16 cellular contexts compared by ENCODE assay signal in genomic region chr4:62482355-62482754, GRCh38.
DNase-seq lines count a peak whose midpoint lies in the region; ATAC-seq, FAIRE-seq and TF ChIP-seq lines count a peak whose summit lies in the region.
"Had no signal": no experiment of that assay in that cellular context is flagged by ENCODE, and none has a peak within 500 bp of the region (broad histone marks: within the 10 kb centered on the region; RNA-seq: fewer than 3 reads in every experiment).

No MANE protein-coding gene starts in this region.

- TF ChIP-seq EP300 in H1 (IDR thresholded peaks at IDR 0.05; ENCODE audit: borderline replicate concordance in 1 of 2, low read depth in 2 of 2, low read length in 2 of 2): no peak

- H2BK12ac ChIP-seq in H1 (ENCODE audit: low read depth, low read length): no peak overlapping the region
- H2BK12ac ChIP-seq in trophoblast cell (ENCODE audit: low read length): no peak overlapping the region

- H3K4me1 ChIP-seq in H1 (replicated peaks in 1 of 4; ENCODE audit: control insufficient read depth in 3 of 4, insufficient read depth in 4 of 4, low read length in 3 of 4): no peaks in the 10 kb centered on the region
- peaks cover 3 to 4% of the 10 kb centered on the region in 2 experiments for H3K4me1 ChIP-seq in trophoblast cell (ENCODE audit: control insufficient read depth in 1 of 2, insufficient read depth in 2 of 2, low read length in 2 of 2)
- H3K4me1 ChIP-seq: HAP-1 had no signal

- intact Hi-C loops in sciatic nerve (cut with DNase I): no loop called here

- H3K27me3 ChIP-seq in H1 (replicated peaks in 1 of 4; ENCODE audit: control insufficient read depth in 3 of 4, extremely low read depth in 1 of 4, insufficient read depth in 3 of 4, low read length in 3 of 4) (no peaks in the 10 kb centered on the region), trophoblast cell (ENCODE audit: insufficient read depth, low read length) (no peaks in the 10 kb centered on the region), WERI-Rb-1 (ENCODE audit: insufficient read depth, low read depth, severe bottlenecking) (no peaks in the 10 kb centered on the region)

- H3K9ac ChIP-seq in H1 (replicated peaks in 1 of 4; ENCODE audit: extremely low read depth in 1 of 4, low read depth in 3 of 4, low read length in 3 of 4) (peak overlapping the region in 1 of 4 experiments; percentile 34; a peak in 1 of 7 replicates), trophoblast cell (ENCODE audit: low read length) (no peak overlapping the region)

- H2BK5ac ChIP-seq in H1 (ENCODE audit: low read depth, low read length) (no peak overlapping the region), trophoblast cell (ENCODE audit: low read depth, low read length, poor library complexity) (no peak overlapping the region)

- no peak overlapping the region for H2BK120ac ChIP-seq in H1 (replicated peaks; ENCODE audit: low read depth, low read length)
- peak overlapping the region; percentile 11 for H2BK120ac ChIP-seq in trophoblast cell (ENCODE audit: insufficient read depth, low read length, poor library complexity)

- H3K79me2 ChIP-seq in H1 (ENCODE audit: control insufficient read depth in 1 of 2, insufficient read depth in 2 of 2, low read length in 2 of 2) (no peaks in the 10 kb centered on the region), trophoblast cell (ENCODE audit: control insufficient read depth, insufficient read depth, low read length, poor library complexity) (no peaks in the 10 kb centered on the region)

- H2AK5ac ChIP-seq in H1 (ENCODE audit: low read depth, low read length) (no peak overlapping the region), trophoblast cell (ENCODE audit: low read length) (no peak overlapping the region)

- no peak for TF ChIP-seq POLR2A in H1 (IDR thresholded peaks at IDR 0.05; ENCODE audit: control extremely low read depth in 1 of 2, low read depth in 2 of 2, low read length in 2 of 2)

- H2AFZ ChIP-seq in H1 (ENCODE audit: low read length) (0 out of 2 replicates have a peak overlapping the region, but pooled peaks have one; percentile 42), trophoblast cell (ENCODE audit: insufficient read depth, low read length, poor library complexity) (no peak overlapping the region)

- H3K14ac ChIP-seq in H1 (ENCODE audit: insufficient read length) (no peak overlapping the region), trophoblast cell (ENCODE audit: low read length) (no peak overlapping the region)

- no peak overlapping the region for H4K8ac ChIP-seq in H1 (ENCODE audit: extremely low read depth, insufficient read depth, low read length)
- no peak overlapping the region for H4K8ac ChIP-seq in trophoblast cell (ENCODE audit: low read depth, low read length)

- no peaks in the 10 kb centered on the region for H3K36me3 ChIP-seq in H1 (ENCODE audit: control insufficient read depth in 2 of 4, insufficient read depth in 4 of 4, low read length in 3 of 4)
- no peaks in the 10 kb centered on the region for H3K36me3 ChIP-seq in trophoblast cell (ENCODE audit: control insufficient read depth in 1 of 2, insufficient read depth in 2 of 2, low read length in 2 of 2)
- no peaks in the 10 kb centered on the region for H3K36me3 ChIP-seq in WERI-Rb-1
- H3K36me3 ChIP-seq: HAP-1 had no signal

- no peak overlapping the region for H2BK20ac ChIP-seq in H1 (ENCODE audit: low read length)

- no peak for TF ChIP-seq RAD21 in H1 (IDR thresholded peaks at IDR 0.05 in 1 of 2, conservative IDR thresholded peaks at IDR 0.05 in 1 of 2; ENCODE audit: low read depth in 2 of 2, low read length in 2 of 2)

- H3K4me2 ChIP-seq in H1 (ENCODE audit: insufficient read depth in 1 of 2, low read depth in 2 of 2, low read length in 2 of 2): no peak overlapping the region
- H3K4me2 ChIP-seq in trophoblast cell (ENCODE audit: low read length): no peak overlapping the region

- H4K91ac ChIP-seq in H1 (replicated peaks; ENCODE audit: insufficient read length, low read length) (no peak overlapping the region), trophoblast cell (ENCODE audit: low read depth, low read length) (no peak overlapping the region)

- H4K20me1 ChIP-seq in H1 (replicated peaks in 1 of 2; ENCODE audit: control insufficient read depth in 1 of 2, insufficient read depth in 2 of 2, low read length in 2 of 2): no peaks in the 10 kb centered on the region

- ATAC-seq in sciatic nerve: no peak
- ATAC-seq: GM12878 had no signal

- no peak overlapping the region for H3K18ac ChIP-seq in H1 (ENCODE audit: extremely low read depth, low read length)
- no peak overlapping the region for H3K18ac ChIP-seq in trophoblast cell (ENCODE audit: low read length)

- POLR2A ChIA-PET in H1 (lab: Charles Lee; ENCODE audit: partially characterized antibody): no interaction called here

- H2BK15ac ChIP-seq in H1 (ENCODE audit: low read length): no peak overlapping the region

- no peak overlapping the region for H4K5ac ChIP-seq in H1 (ENCODE audit: insufficient read length, low read depth, low read length)

- H3K4ac ChIP-seq in H1 (replicated peaks; ENCODE audit: insufficient read length, low read depth, low read length) (no peak overlapping the region), trophoblast cell (ENCODE audit: low read depth, low read length) (no peak overlapping the region)

- peak; percentile 3 for DNase-seq in HPDE6-E6E7 (ENCODE audit: extremely low spot score)
- DNase-seq in H1 (ENCODE audit: low read depth in 1 of 2, low spot score in 2 of 2): no peak
- peak; percentile 6 for DNase-seq in glomerular visceral epithelial cell (ENCODE audit: extremely low spot score)
- DNase-seq in trophoblast cell: no peak
- DNase-seq in sciatic nerve (ENCODE audit: low spot score): no peak
- no peak for DNase-seq in NCI-H1048 (lab: John Stamatoyannopoulos, UW)
- DNase-seq in WERI-Rb-1: no peak
- DNase-seq: C1 segment of cervical spinal cord; Calu3; CD4-positive, alpha-beta T cell; DMS 273 treated with DMSO at 0.1 percent for 48 hours; GOT3 had no signal

- no peak overlapping the region for H3K56ac ChIP-seq in H1 (replicated peaks; ENCODE audit: insufficient read length, low read depth, low read length)

- WGBS in H1 (ENCODE audit: extremely low coverage in 1 of 2, insufficient coverage in 1 of 2, insufficient read length in 1 of 2, insufficient replicate concordance in 2 of 2, low coverage in 1 of 2, low lambda C conversion rate in 2 of 2, missing lambda C conversion rate in 1 of 2), 2 experiments: 88% methylated on average over 3 of the region's 3 CpGs; no CpG with 5 or more reads in 1 of the 2 experiments
- WGBS in trophoblast cell (ENCODE audit: extremely low coverage, insufficient coverage, insufficient read length): no CpG with 5 or more reads among the region's 3 CpGs

- H3K9me3 ChIP-seq in H1 (ENCODE audit: insufficient read depth in 2 of 2, low read depth in 1 of 2, low read length in 1 of 2): no peaks in the 10 kb centered on the region
- no peaks in the 10 kb centered on the region for H3K9me3 ChIP-seq in trophoblast cell (ENCODE audit: insufficient read depth, low read depth, low read length)
- no peaks in the 10 kb centered on the region for H3K9me3 ChIP-seq in WERI-Rb-1 (ENCODE audit: severe bottlenecking)
- H3K9me3 ChIP-seq: HAP-1 had no signal

- H3K23me2 ChIP-seq in H1 (ENCODE audit: low read depth, low read length): no peaks in the 10 kb centered on the region

- CTCF ChIA-PET in H1 (lab: Charles Lee; ENCODE audit: partially characterized antibody): no interaction called here

- no peak for FAIRE-seq in H1 (lab: Jason Lieb, UNC)
- FAIRE-seq: A204.1, GM12878, GM18507 had no signal

- no peak overlapping the region for H3K23ac ChIP-seq in H1 (ENCODE audit: insufficient read length)
- H3K23ac ChIP-seq in trophoblast cell (ENCODE audit: low read length): no peak overlapping the region

- H3K27ac ChIP-seq in H1 (ENCODE audit: low read depth, low read length) (no peak overlapping the region), trophoblast cell (ENCODE audit: low read depth, low read length) (no peak overlapping the region), WERI-Rb-1 (no peak overlapping the region)

- no peak overlapping the region for H3K4me3 ChIP-seq in H1 (ENCODE audit: extremely low read depth in 1 of 4, insufficient read depth in 2 of 4, low read depth in 3 of 4, low read length in 4 of 4)
- no peak overlapping the region for H3K4me3 ChIP-seq in trophoblast cell (ENCODE audit: low read depth, low read length)
- no peak overlapping the region for H3K4me3 ChIP-seq in WERI-Rb-1 (ENCODE audit: low read depth, low read length)
- H3K4me3 ChIP-seq: GM12878, HAP-1 had no signal

- TF ChIP-seq CTCF in H1 (IDR thresholded peaks at IDR 0.05; ENCODE audit: control extremely low read depth in 1 of 3, insufficient read depth in 1 of 3, low read depth in 1 of 3, low read length in 3 of 3) (no peak), WERI-Rb-1 (IDR thresholded peaks at IDR 0.05; ENCODE audit: low read depth, low read length) (no peak)

- H3K79me1 ChIP-seq in H1 (ENCODE audit: low read depth, low read length): no peaks in the 10 kb centered on the region
- peaks cover 3% of the 10 kb centered on the region for H3K79me1 ChIP-seq in trophoblast cell (ENCODE audit: low read length)

- H4K12ac ChIP-seq in trophoblast cell (ENCODE audit: low read depth, low read length): no peak overlapping the region

TF ChIP-seq in H1, 55 proteins besides CTCF, POLR2A, EP300 and RAD21 (continues in another document):
- TF ChIP-seq TAF1 (IDR thresholded peaks at IDR 0.05; ENCODE audit: low read depth, low read length) (no peak), JUND (IDR thresholded peaks at IDR 0.05; ENCODE audit: low read length) (no peak), SIX5 (IDR thresholded peaks at IDR 0.05; ENCODE audit: low read depth, low read length) (no peak), ZNF274 (IDR thresholded peaks at IDR 0.05; ENCODE audit: borderline replicate concordance, extremely low read depth, low read length) (no peak), ATF2 (IDR thresholded peaks at IDR 0.05; ENCODE audit: low read length) (no peak), TAF7 (optimal IDR thresholded peaks at IDR 0.05; ENCODE audit: borderline replicate concordance, low read depth, low read length) (no peak), CBX5 (IDR thresholded peaks at IDR 0.05; ENCODE audit: low read depth, low read length) (no peak), SRF (IDR thresholded peaks at IDR 0.05; ENCODE audit: low read depth, low read length) (no peak), SP2 (IDR thresholded peaks at IDR 0.05; ENCODE audit: low read length) (no peak), HDAC2 (IDR thresholded peaks at IDR 0.05; ENCODE audit: borderline replicate concordance in 1 of 2, low read depth in 2 of 2, low read length in 2 of 2) (no peak)

Comparison
In these comparisons a context has a peak if more than half of its experiments do, and no peak if none do; other contexts are left out.
1. DNase-seq: peak in HPDE6-E6E7 (single experiment) and glomerular visceral epithelial cell (single experiment); none in H1 (0 of 2), trophoblast cell (0 of 2), sciatic nerve (single experiment), NCI-H1048 (single experiment) and WERI-Rb-1 (single experiment).